ENCODE assay signal across 1 cellular context in the genomic region with DNA sequence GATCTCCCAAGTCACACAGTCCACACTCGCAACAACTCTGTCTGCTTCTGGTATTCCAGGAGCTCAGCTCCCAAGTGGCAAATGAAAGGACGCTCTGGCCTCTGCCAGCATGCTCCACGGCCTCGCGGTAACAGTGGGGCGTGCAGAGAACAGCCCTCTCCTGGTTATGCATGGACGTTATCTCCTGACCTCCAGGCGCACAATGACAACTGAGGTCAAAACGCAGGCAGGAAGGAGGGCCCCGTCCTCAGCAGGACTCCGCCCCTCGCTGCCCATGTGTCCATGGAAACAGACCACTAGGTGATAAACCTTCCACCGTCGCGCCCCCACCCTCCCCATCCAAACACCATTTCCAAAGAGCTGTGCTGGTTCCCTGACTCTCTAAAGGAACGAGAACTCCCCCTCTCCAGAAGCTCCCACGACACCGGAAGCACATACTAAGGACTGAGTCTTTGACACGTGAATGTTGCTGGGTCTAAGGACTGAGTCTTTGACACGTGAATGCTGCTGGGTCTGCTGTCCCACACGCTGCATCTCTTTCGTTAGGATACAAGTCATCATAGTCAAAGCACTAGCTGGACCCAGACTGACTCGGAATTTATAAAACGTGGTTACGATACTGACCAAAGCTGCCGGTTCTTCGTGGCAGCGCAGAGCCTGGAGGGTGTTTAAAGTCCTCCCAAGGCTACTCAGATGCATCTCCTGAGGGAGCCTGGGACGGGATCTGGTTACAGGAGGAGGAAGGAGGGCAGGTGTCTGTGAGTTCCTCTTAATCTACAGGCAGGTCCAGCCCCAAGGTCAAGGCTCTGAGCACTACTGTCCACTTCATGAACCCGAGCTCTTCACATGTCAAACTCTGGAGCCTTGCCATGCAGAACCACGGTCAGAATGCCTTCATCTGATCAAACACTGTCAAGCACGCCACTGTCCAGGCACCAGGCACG.
TF ChIP-seq lines count a peak whose summit lies in the region.

No MANE protein-coding gene starts in this region.

TF ChIP-seq in K562, 482 proteins besides CTCF, POLR2A, EP300 and RAD21 (continued from another document and continues in another):
- TF ChIP-seq, protein P1, sequence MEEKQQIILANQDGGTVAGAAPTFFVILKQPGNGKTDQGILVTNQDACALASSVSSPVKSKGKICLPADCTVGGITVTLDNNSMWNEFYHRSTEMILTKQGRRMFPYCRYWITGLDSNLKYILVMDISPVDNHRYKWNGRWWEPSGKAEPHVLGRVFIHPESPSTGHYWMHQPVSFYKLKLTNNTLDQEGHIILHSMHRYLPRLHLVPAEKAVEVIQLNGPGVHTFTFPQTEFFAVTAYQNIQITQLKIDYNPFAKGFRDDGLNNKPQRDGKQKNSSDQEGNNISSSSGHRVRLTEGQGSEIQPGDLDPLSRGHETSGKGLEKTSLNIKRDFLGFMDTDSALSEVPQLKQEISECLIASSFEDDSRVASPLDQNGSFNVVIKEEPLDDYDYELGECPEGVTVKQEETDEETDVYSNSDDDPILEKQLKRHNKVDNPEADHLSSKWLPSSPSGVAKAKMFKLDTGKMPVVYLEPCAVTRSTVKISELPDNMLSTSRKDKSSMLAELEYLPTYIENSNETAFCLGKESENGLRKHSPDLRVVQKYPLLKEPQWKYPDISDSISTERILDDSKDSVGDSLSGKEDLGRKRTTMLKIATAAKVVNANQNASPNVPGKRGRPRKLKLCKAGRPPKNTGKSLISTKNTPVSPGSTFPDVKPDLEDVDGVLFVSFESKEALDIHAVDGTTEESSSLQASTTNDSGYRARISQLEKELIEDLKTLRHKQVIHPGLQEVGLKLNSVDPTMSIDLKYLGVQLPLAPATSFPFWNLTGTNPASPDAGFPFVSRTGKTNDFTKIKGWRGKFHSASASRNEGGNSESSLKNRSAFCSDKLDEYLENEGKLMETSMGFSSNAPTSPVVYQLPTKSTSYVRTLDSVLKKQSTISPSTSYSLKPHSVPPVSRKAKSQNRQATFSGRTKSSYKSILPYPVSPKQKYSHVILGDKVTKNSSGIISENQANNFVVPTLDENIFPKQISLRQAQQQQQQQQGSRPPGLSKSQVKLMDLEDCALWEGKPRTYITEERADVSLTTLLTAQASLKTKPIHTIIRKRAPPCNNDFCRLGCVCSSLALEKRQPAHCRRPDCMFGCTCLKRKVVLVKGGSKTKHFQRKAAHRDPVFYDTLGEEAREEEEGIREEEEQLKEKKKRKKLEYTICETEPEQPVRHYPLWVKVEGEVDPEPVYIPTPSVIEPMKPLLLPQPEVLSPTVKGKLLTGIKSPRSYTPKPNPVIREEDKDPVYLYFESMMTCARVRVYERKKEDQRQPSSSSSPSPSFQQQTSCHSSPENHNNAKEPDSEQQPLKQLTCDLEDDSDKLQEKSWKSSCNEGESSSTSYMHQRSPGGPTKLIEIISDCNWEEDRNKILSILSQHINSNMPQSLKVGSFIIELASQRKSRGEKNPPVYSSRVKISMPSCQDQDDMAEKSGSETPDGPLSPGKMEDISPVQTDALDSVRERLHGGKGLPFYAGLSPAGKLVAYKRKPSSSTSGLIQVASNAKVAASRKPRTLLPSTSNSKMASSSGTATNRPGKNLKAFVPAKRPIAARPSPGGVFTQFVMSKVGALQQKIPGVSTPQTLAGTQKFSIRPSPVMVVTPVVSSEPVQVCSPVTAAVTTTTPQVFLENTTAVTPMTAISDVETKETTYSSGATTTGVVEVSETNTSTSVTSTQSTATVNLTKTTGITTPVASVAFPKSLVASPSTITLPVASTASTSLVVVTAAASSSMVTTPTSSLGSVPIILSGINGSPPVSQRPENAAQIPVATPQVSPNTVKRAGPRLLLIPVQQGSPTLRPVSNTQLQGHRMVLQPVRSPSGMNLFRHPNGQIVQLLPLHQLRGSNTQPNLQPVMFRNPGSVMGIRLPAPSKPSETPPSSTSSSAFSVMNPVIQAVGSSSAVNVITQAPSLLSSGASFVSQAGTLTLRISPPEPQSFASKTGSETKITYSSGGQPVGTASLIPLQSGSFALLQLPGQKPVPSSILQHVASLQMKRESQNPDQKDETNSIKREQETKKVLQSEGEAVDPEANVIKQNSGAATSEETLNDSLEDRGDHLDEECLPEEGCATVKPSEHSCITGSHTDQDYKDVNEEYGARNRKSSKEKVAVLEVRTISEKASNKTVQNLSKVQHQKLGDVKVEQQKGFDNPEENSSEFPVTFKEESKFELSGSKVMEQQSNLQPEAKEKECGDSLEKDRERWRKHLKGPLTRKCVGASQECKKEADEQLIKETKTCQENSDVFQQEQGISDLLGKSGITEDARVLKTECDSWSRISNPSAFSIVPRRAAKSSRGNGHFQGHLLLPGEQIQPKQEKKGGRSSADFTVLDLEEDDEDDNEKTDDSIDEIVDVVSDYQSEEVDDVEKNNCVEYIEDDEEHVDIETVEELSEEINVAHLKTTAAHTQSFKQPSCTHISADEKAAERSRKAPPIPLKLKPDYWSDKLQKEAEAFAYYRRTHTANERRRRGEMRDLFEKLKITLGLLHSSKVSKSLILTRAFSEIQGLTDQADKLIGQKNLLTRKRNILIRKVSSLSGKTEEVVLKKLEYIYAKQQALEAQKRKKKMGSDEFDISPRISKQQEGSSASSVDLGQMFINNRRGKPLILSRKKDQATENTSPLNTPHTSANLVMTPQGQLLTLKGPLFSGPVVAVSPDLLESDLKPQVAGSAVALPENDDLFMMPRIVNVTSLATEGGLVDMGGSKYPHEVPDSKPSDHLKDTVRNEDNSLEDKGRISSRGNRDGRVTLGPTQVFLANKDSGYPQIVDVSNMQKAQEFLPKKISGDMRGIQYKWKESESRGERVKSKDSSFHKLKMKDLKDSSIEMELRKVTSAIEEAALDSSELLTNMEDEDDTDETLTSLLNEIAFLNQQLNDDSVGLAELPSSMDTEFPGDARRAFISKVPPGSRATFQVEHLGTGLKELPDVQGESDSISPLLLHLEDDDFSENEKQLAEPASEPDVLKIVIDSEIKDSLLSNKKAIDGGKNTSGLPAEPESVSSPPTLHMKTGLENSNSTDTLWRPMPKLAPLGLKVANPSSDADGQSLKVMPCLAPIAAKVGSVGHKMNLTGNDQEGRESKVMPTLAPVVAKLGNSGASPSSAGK (IDR thresholded peaks at IDR 0.05): peak; percentile 90
- TF ChIP-seq MBD2 (IDR thresholded peaks at IDR 0.05; ENCODE audit: borderline replicate concordance, low read depth): peak; percentile 53; the same call in 1 of the 2 replicates
- TF ChIP-seq KLF6 (CRISPR knock-in tag; IDR thresholded peaks at IDR 0.05; ENCODE audit: borderline replicate concordance): no peak
- no peak for TF ChIP-seq GTF2F1 (IDR thresholded peaks at IDR 0.05; ENCODE audit: low read depth, low read length)
- no peak for TF ChIP-seq NONO (IDR thresholded peaks at IDR 0.05; ENCODE audit: low read depth in 2 of 2, low read length in 1 of 2)
- no peak for TF ChIP-seq ATF1 (CRISPR knock-in tag; IDR thresholded peaks at IDR 0.05)
- peak; percentile 87 for TF ChIP-seq ATF1 (tag; IDR thresholded peaks at IDR 0.05)
- TF ChIP-seq NCOA6 (IDR thresholded peaks at IDR 0.05): no peak
- TF ChIP-seq, protein P2, sequence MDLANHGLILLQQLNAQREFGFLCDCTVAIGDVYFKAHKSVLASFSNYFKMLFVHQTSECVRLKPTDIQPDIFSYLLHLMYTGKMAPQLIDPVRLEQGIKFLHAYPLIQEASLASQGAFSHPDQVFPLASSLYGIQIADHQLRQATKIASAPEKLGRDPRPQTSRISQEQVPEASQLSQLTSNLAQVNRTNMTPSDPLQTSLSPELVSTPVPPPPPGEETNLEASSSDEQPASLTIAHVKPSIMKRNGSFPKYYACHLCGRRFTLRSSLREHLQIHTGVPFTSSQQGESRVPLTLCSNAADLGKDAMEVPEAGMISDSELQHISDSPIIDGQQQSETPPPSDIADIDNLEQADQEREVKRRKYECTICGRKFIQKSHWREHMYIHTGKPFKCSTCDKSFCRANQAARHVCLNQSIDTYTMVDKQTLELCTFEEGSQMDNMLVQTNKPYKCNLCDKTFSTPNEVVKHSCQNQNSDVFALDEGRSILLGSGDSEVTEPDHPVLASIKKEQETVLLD (IDR thresholded peaks at IDR 0.05): peak; percentile 62; the same call in 1 of the 2 replicates
- TF ChIP-seq, protein P3, sequence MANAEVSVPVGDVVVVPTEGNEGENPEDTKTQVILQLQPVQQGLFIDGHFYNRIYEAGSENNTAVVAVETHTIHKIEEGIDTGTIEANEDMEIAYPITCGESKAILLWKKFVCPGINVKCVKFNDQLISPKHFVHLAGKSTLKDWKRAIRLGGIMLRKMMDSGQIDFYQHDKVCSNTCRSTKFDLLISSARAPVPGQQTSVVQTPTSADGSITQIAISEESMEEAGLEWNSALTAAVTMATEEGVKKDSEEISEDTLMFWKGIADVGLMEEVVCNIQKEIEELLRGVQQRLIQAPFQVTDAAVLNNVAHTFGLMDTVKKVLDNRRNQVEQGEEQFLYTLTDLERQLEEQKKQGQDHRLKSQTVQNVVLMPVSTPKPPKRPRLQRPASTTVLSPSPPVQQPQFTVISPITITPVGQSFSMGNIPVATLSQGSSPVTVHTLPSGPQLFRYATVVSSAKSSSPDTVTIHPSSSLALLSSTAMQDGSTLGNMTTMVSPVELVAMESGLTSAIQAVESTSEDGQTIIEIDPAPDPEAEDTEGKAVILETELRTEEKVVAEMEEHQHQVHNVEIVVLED (CRISPR knock-in tag; IDR thresholded peaks at IDR 0.05): peak; percentile 68
- TF ChIP-seq ZNF224 (CRISPR knock-in tag; IDR thresholded peaks at IDR 0.05): no peak
- 0 out of 2 replicates have a peak, but pooled peaks have one; percentile 40 for TF ChIP-seq NR4A1 (CRISPR knock-in tag; IDR thresholded peaks at IDR 0.05)
- no peak for TF ChIP-seq NR4A1 (tag; IDR thresholded peaks at IDR 0.05)
- TF ChIP-seq, protein P4, sequence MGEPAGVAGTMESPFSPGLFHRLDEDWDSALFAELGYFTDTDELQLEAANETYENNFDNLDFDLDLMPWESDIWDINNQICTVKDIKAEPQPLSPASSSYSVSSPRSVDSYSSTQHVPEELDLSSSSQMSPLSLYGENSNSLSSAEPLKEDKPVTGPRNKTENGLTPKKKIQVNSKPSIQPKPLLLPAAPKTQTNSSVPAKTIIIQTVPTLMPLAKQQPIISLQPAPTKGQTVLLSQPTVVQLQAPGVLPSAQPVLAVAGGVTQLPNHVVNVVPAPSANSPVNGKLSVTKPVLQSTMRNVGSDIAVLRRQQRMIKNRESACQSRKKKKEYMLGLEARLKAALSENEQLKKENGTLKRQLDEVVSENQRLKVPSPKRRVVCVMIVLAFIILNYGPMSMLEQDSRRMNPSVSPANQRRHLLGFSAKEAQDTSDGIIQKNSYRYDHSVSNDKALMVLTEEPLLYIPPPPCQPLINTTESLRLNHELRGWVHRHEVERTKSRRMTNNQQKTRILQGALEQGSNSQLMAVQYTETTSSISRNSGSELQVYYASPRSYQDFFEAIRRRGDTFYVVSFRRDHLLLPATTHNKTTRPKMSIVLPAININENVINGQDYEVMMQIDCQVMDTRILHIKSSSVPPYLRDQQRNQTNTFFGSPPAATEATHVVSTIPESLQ (CRISPR knock-in tag; IDR thresholded peaks at IDR 0.05): peak; percentile 70; the same call in 1 of the 2 replicates
- TF ChIP-seq CBFA2T3 (IDR thresholded peaks at IDR 0.05): peak; percentile 94
- TF ChIP-seq ZFPM2 (CRISPR knock-in tag; IDR thresholded peaks at IDR 0.05): no peak
- TF ChIP-seq, protein P5, sequence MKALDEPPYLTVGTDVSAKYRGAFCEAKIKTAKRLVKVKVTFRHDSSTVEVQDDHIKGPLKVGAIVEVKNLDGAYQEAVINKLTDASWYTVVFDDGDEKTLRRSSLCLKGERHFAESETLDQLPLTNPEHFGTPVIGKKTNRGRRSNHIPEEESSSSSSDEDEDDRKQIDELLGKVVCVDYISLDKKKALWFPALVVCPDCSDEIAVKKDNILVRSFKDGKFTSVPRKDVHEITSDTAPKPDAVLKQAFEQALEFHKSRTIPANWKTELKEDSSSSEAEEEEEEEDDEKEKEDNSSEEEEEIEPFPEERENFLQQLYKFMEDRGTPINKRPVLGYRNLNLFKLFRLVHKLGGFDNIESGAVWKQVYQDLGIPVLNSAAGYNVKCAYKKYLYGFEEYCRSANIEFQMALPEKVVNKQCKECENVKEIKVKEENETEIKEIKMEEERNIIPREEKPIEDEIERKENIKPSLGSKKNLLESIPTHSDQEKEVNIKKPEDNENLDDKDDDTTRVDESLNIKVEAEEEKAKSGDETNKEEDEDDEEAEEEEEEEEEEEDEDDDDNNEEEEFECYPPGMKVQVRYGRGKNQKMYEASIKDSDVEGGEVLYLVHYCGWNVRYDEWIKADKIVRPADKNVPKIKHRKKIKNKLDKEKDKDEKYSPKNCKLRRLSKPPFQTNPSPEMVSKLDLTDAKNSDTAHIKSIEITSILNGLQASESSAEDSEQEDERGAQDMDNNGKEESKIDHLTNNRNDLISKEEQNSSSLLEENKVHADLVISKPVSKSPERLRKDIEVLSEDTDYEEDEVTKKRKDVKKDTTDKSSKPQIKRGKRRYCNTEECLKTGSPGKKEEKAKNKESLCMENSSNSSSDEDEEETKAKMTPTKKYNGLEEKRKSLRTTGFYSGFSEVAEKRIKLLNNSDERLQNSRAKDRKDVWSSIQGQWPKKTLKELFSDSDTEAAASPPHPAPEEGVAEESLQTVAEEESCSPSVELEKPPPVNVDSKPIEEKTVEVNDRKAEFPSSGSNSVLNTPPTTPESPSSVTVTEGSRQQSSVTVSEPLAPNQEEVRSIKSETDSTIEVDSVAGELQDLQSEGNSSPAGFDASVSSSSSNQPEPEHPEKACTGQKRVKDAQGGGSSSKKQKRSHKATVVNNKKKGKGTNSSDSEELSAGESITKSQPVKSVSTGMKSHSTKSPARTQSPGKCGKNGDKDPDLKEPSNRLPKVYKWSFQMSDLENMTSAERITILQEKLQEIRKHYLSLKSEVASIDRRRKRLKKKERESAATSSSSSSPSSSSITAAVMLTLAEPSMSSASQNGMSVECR (CRISPR knock-in tag; IDR thresholded peaks at IDR 0.05): peak; percentile 76
- no peak for TF ChIP-seq FOXA1 (IDR thresholded peaks at IDR 0.05; ENCODE audit: borderline replicate concordance)
- peak; percentile 91 for TF ChIP-seq TEAD4 (IDR thresholded peaks at IDR 0.05; ENCODE audit: low read length)
- TF ChIP-seq TEAD4 (CRISPR knock-in tag; IDR thresholded peaks at IDR 0.05; ENCODE audit: borderline replicate concordance): no peak
- TF ChIP-seq, protein P6, sequence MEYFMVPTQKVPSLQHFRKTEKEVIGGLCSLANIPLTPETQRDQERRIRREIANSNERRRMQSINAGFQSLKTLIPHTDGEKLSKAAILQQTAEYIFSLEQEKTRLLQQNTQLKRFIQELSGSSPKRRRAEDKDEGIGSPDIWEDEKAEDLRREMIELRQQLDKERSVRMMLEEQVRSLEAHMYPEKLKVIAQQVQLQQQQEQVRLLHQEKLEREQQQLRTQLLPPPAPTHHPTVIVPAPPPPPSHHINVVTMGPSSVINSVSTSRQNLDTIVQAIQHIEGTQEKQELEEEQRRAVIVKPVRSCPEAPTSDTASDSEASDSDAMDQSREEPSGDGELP (CRISPR knock-in tag; IDR thresholded peaks at IDR 0.05; ENCODE audit: borderline replicate concordance): peak; percentile 89; the same call in 1 of the 2 replicates
- no peak for TF ChIP-seq HDAC8 (tag; IDR thresholded peaks at IDR 0.05)
- TF ChIP-seq ZNF699 (CRISPR knock-in tag; IDR thresholded peaks at IDR 0.05; ENCODE audit: insufficient replicate concordance): no peak
- no peak for TF ChIP-seq SRF (CRISPR knock-in tag; IDR thresholded peaks at IDR 0.05)
- peak; percentile 63 for TF ChIP-seq SMARCA4 (IDR thresholded peaks at IDR 0.05)
- no peak for TF ChIP-seq ILK (tag; IDR thresholded peaks at IDR 0.05; ENCODE audit: borderline replicate concordance, low read depth)
- TF ChIP-seq, protein P7, sequence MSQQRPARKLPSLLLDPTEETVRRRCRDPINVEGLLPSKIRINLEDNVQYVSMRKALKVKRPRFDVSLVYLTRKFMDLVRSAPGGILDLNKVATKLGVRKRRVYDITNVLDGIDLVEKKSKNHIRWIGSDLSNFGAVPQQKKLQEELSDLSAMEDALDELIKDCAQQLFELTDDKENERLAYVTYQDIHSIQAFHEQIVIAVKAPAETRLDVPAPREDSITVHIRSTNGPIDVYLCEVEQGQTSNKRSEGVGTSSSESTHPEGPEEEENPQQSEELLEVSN (IDR thresholded peaks at IDR 0.05; ENCODE audit: borderline replicate concordance in 1 of 2, extremely low read depth in 1 of 2, insufficient read depth in 1 of 2, insufficient read length in 1 of 2, low read depth in 1 of 2, low read length in 1 of 2, poor library complexity in 1 of 2, severe bottlenecking in 1 of 2): peak; percentile 88 to 89
- TF ChIP-seq RNF2 (IDR thresholded peaks at IDR 0.05): peak; percentile 86; the same call in 1 of the 2 replicates
- TF ChIP-seq ELF4 (CRISPR knock-in tag; IDR thresholded peaks at IDR 0.05): no peak
- no peak for TF ChIP-seq ZNF75A (CRISPR knock-in tag; IDR thresholded peaks at IDR 0.05)
